In genomic region chr15:80179025-80179759, GRCh38 we compare ENCODE assay signal across 13 cellular contexts. TPM values are rescaled to one million over a fixed set of nuclear protein-coding genes. Genes with fewer than 3 reads are reported as not detected.
DNase-seq lines count a peak whose midpoint lies in the region; ATAC-seq, FAIRE-seq and TF ChIP-seq lines count a peak whose summit lies in the region.
"Had no signal": no experiment of that assay in that cellular context is flagged by ENCODE, and none has a peak within 500 bp of the region (broad histone marks: within the 10 kb centered on the region; RNA-seq: fewer than 3 reads in every experiment).

No MANE protein-coding gene starts in this region.

- ATAC-seq in A549 = peak; percentile 67 to 82; a peak in 5 of 6 replicates
- ATAC-seq in natural killer cell treated with Interleukin-12 subunit alpha and Interleukin-12 subunit beta and Interleukin-15 and Interleukin-18, amount 100 ng/mL, for 72 hours = no peak
- no peak for ATAC-seq in stimulated activated memory B cell treated with anti-CD40 and anti-IgM and Interleukin-4, amounts not matched to agents 10 μg/mL and 1 μg/mL and 100 μg/mL, for 72 hours
- ATAC-seq: CD8-positive, alpha-beta T cell had no signal

- TF ChIP-seq CTCF in A549 (IDR thresholded peaks at IDR 0.05) (no peak), astrocyte of the spinal cord (IDR thresholded peaks at IDR 0.05; ENCODE audit: low read depth, low read length) (no peak), mesothelial cell of epicardium (IDR thresholded peaks at IDR 0.05; ENCODE audit: unreplicated experiment) (no peak)

- peak overlapping the region; percentile 53 for H3K4me2 ChIP-seq in A549

- no peak for TF ChIP-seq POLR2A in A549 (IDR thresholded peaks at IDR 0.05; ENCODE audit: low read length)

- H3K4me3 Mint-ChIP-seq in mesothelial cell of epicardium = no peak overlapping the region
- no peak overlapping the region for H3K4me3 Mint-ChIP-seq in natural killer cell treated with Interleukin-12 subunit alpha and Interleukin-12 subunit beta and Interleukin-15 and Interleukin-18, amount 100 ng/mL, for 72 hours
- H3K4me3 Mint-ChIP-seq in stimulated activated memory B cell treated with anti-CD40 and anti-IgM and Interleukin-4, amounts not matched to agents 10 μg/mL and 1 μg/mL and 100 μg/mL, for 72 hours = no peak overlapping the region
- H3K4me3 Mint-ChIP-seq: CD8-positive, alpha-beta T cell had no signal

- no peaks in the 10 kb centered on the region for H3K4me1 Mint-ChIP-seq in mesothelial cell of epicardium
- H3K4me1 Mint-ChIP-seq in natural killer cell treated with Interleukin-12 subunit alpha and Interleukin-12 subunit beta and Interleukin-15 and Interleukin-18, amount 100 ng/mL, for 72 hours (ENCODE audit: low read depth in 2 of 2) = no peaks in the 10 kb centered on the region
- H3K4me1 Mint-ChIP-seq in stimulated activated memory B cell treated with anti-CD40 and anti-IgM and Interleukin-4, amounts not matched to agents 10 μg/mL and 1 μg/mL and 100 μg/mL, for 72 hours = no peaks in the 10 kb centered on the region

- no peak for TF ChIP-seq RAD21 in A549 (conservative IDR thresholded peaks at IDR 0.05 in 1 of 2, IDR thresholded peaks at IDR 0.05 in 1 of 2)

- TF ChIP-seq EP300 in A549 (IDR thresholded peaks at IDR 0.05) = no peak

- peak; percentile 98 for FAIRE-seq in A549 (lab: Jason Lieb, UNC)

- H3K27ac ChIP-seq in A549 = peak overlapping the region in 1 of 2 experiments; percentile 68; a peak in 3 of 6 replicates
- H3K27ac ChIP-seq: prostate gland had no signal

- peaks cover 13% of the 10 kb centered on the region for H3K4me1 ChIP-seq in A549
- H3K4me1 ChIP-seq: prostate gland had no signal

- peak; percentile 78 to 83 for DNase-seq in A549 (ENCODE audit: low read depth in 1 of 2, low spot score in 1 of 2)
- peak; percentile 34 for DNase-seq in HK-2 (ENCODE audit: unreplicated experiment)
- peak; percentile 91 for DNase-seq in astrocyte of the spinal cord (ENCODE audit: low read depth, low spot score)
- DNase-seq in kidney glomerular epithelial cell (lab: John Stamatoyannopoulos, UW) = peak; percentile 93
- no peak for DNase-seq in HEK293T (ENCODE audit: extremely low spot score)
- no peak for DNase-seq in mesothelial cell of epicardium (ENCODE audit: low spot score in 2 of 2, unreplicated experiment in 2 of 2)
- DNase-seq in natural killer cell treated with Interleukin-12 subunit alpha and Interleukin-12 subunit beta and Interleukin-15 and Interleukin-18, amount 100 ng/mL, for 72 hours (ENCODE audit: low spot score) = no peak
- DNase-seq: amygdala; CD8-positive, alpha-beta T cell; KBM-7; NCI-H774 had no signal

- CTCF ChIA-PET in A549 (lab: Yijun Ruan, JAX) (interaction anchor here (0.6 to 0.7 kb wide), 3 partner anchors 95 to 195 kb away, joined by 3 to 5 read pairs (median 3); no protein-coding TSS in a partner anchor), HEK293T (lab: Yijun Ruan, JAX) (no interaction called here)

- H3K4me3 ChIP-seq in A549 (no peak overlapping the region), astrocyte of the spinal cord (ENCODE audit: low read depth, low read length) (no peak overlapping the region)
- H3K4me3 ChIP-seq: prostate gland had no signal

- in situ Hi-C loops in astrocyte of the spinal cord (cut with HindIII; ENCODE audit: low sequenced_read_pairs) = no loop called here

- no peaks in the 10 kb centered on the region; the same call in 2 of the 3 replicates for H3K9me3 ChIP-seq in A549
- H3K9me3 ChIP-seq: prostate gland had no signal

- POLR2A ChIA-PET in A549 (lab: Yijun Ruan, JAX) = interaction anchor here (0.5 kb wide), 1 partner anchor 1190 kb away, joined by 3 read pairs; no protein-coding TSS in a partner anchor
- POLR2A ChIA-PET in HEK293T (lab: Yijun Ruan, JAX) = no interaction called here

- no peaks in the 10 kb centered on the region for H3K9me3 Mint-ChIP-seq in mesothelial cell of epicardium
- no peaks in the 10 kb centered on the region for H3K9me3 Mint-ChIP-seq in natural killer cell treated with Interleukin-12 subunit alpha and Interleukin-12 subunit beta and Interleukin-15 and Interleukin-18, amount 100 ng/mL, for 72 hours
- H3K9me3 Mint-ChIP-seq in stimulated activated memory B cell treated with anti-CD40 and anti-IgM and Interleukin-4, amounts not matched to agents 10 μg/mL and 1 μg/mL and 100 μg/mL, for 72 hours = no peaks in the 10 kb centered on the region
- H3K9me3 Mint-ChIP-seq: CD8-positive, alpha-beta T cell had no signal

- WGBS in A549 (ENCODE audit: missing lambda C conversion rate) = 71% methylated on average over 17 of the region's 17 CpGs

- H3K27me3 Mint-ChIP-seq in mesothelial cell of epicardium (ENCODE audit: low read depth) = no peaks in the 10 kb centered on the region
- no peaks in the 10 kb centered on the region for H3K27me3 Mint-ChIP-seq in natural killer cell treated with Interleukin-12 subunit alpha and Interleukin-12 subunit beta and Interleukin-15 and Interleukin-18, amount 100 ng/mL, for 72 hours
- H3K27me3 Mint-ChIP-seq in stimulated activated memory B cell treated with anti-CD40 and anti-IgM and Interleukin-4, amounts not matched to agents 10 μg/mL and 1 μg/mL and 100 μg/mL, for 72 hours = no peaks in the 10 kb centered on the region

- peaks cover 33% of the 10 kb centered on the region for H3K36me3 Mint-ChIP-seq in mesothelial cell of epicardium
- peaks cover 11% of the 10 kb centered on the region for H3K36me3 Mint-ChIP-seq in natural killer cell treated with Interleukin-12 subunit alpha and Interleukin-12 subunit beta and Interleukin-15 and Interleukin-18, amount 100 ng/mL, for 72 hours
- H3K36me3 Mint-ChIP-seq in stimulated activated memory B cell treated with anti-CD40 and anti-IgM and Interleukin-4, amounts not matched to agents 10 μg/mL and 1 μg/mL and 100 μg/mL, for 72 hours = peaks cover 60% of the 10 kb centered on the region

- no peak overlapping the region for H3K27ac Mint-ChIP-seq in mesothelial cell of epicardium
- no peak overlapping the region for H3K27ac Mint-ChIP-seq in natural killer cell treated with Interleukin-12 subunit alpha and Interleukin-12 subunit beta and Interleukin-15 and Interleukin-18, amount 100 ng/mL, for 72 hours
- no peak overlapping the region for H3K27ac Mint-ChIP-seq in stimulated activated memory B cell treated with anti-CD40 and anti-IgM and Interleukin-4, amounts not matched to agents 10 μg/mL and 1 μg/mL and 100 μg/mL, for 72 hours
- H3K27ac Mint-ChIP-seq: CD8-positive, alpha-beta T cell had no signal

TF ChIP-seq in A549, 52 proteins besides CTCF, POLR2A, EP300 and RAD21 (continues in another document):
- TF ChIP-seq CBX2 (IDR thresholded peaks at IDR 0.05; ENCODE audit: borderline replicate concordance, low read depth) = no peak
- TF ChIP-seq TP53 (CRISPR knock-in tag; IDR thresholded peaks at IDR 0.05) = no peak
- TF ChIP-seq FOXS1 (CRISPR knock-in tag; IDR thresholded peaks at IDR 0.05) = no peak
- peak; percentile 37; the same call in 1 of the 2 replicates for TF ChIP-seq GATA3 (IDR thresholded peaks at IDR 0.05; ENCODE audit: borderline replicate concordance)
- TF ChIP-seq USF2 (IDR thresholded peaks at IDR 0.05) = no peak
- TF ChIP-seq RARB (CRISPR knock-in tag; IDR thresholded peaks at IDR 0.05) = no peak
- no peak for TF ChIP-seq KDM5A (IDR thresholded peaks at IDR 0.05)
- no peak for TF ChIP-seq PHF8 (IDR thresholded peaks at IDR 0.05; ENCODE audit: borderline replicate concordance, low read depth)
- no peak for TF ChIP-seq NFE2L2 (conservative IDR thresholded peaks at IDR 0.05; ENCODE audit: low read length)
- TF ChIP-seq NPAS2 (CRISPR knock-in tag; IDR thresholded peaks at IDR 0.05; ENCODE audit: borderline replicate concordance) = no peak
- TF ChIP-seq ZC3H11A (IDR thresholded peaks at IDR 0.05) = no peak
- no peak for TF ChIP-seq FOSB (CRISPR knock-in tag; IDR thresholded peaks at IDR 0.05)

TF ChIP-seq in HEK293T, 16 proteins besides CTCF, POLR2A, EP300 and RAD21:
- no peak for TF ChIP-seq FOXK2 (IDR thresholded peaks at IDR 0.05)
- TF ChIP-seq PKNOX1 (IDR thresholded peaks at IDR 0.05) = no peak
TF ChIP-seq in HEK293T: peak in this region for 0.

RNA-seq across cellular contexts. Expression of gene FAH, which starts 26.4 kb away (rescaled TPM):
- polyA plus RNA-seq in A549 (2011; rRNA removed) (31.8 and 31.9 TPM in 2 replicates), A549 (2017; fragmentation: RNase III; extraction: RNeasy Plus Mini Kit Qiagen cat#74134 plus additional on column Dnase treatment) (27.3 to 32.9 TPM (median 27.6 TPM) in 3 replicates)
- polyA plus RNA-seq in A549 (2012; cell fraction: cytosol; rRNA removed) = 34.9 and 37.7 TPM in 2 replicates
- 36.1 and 37.1 TPM in 2 replicates for polyA plus RNA-seq in A549 (2012; cell fraction: nucleus; rRNA removed)
- polyA minus RNA-seq in A549 (2011; rRNA and poly(A)+ RNA removed) = 66.2 and 77.1 TPM in 2 replicates
- 34.2 to 40.4 TPM (median 39.7 TPM) in 3 replicates for total RNA-seq in mesothelial cell of epicardium
- 100 to 1,000 TPM in 1 of 2 donors, 10 to 100 TPM in 1; 63.6 to 103 TPM for total RNA-seq in natural killer cell treated with Interleukin-12 subunit alpha and Interleukin-12 subunit beta and Interleukin-15 and Interleukin-18, amount 100 ng/mL, for 72 hours

Comparison
In these comparisons a context has a peak if more than half of its experiments do, and no peak if none do; other contexts are left out.
1. ATAC-seq: peak in A549 (2 of 2); none in natural killer cell treated with Interleukin-12 subunit alpha and Interleukin-12 subunit beta and Interleukin-15 and Interleukin-18, amount 100 ng/mL, for 72 hours (0 of 2) and stimulated activated memory B cell treated with anti-CD40 and anti-IgM and Interleukin-4, amounts not matched to agents 10 μg/mL and 1 μg/mL and 100 μg/mL, for 72 hours (single experiment).
2. DNase-seq: peak in A549 (2 of 2), HK-2 (single experiment), astrocyte of the spinal cord (single experiment) and kidney glomerular epithelial cell (single experiment); none in HEK293T (single experiment), mesothelial cell of epicardium (0 of 2) and natural killer cell treated with Interleukin-12 subunit alpha and Interleukin-12 subunit beta and Interleukin-15 and Interleukin-18, amount 100 ng/mL, for 72 hours (single experiment).